ENCODE assay signal across 8 cellular contexts in genomic region chr10:60731134-60731883, GRCh38. TPM values are rescaled to one million over a fixed set of nuclear protein-coding genes. Genes with fewer than 3 reads are reported as not detected.
DNase-seq lines count a peak whose midpoint lies in the region; ATAC-seq lines count a peak whose summit lies in the region.

No MANE protein-coding gene starts in this region.

- H3K36me3 Mint-ChIP-seq in activated T-cell treated with anti-CD3 and anti-CD28 coated beads, Interleukin-2, amount 50 U/mL, for 72 hours (ENCODE audit: insufficient read depth in 2 of 2) = peaks cover 3 to 4% of the 10 kb centered on the region in 2 donors

- intact Hi-C loops in cardiac septum (cut with DNase I) = no loop called here

- peak overlapping the region; percentile 80 to 92 for H3K4me3 Mint-ChIP-seq in activated T-cell treated with anti-CD3 and anti-CD28 coated beads, Interleukin-2, amount 50 U/mL, for 72 hours

- no peaks in the 10 kb centered on the region for H3K27me3 ChIP-seq in mucosa of stomach (ENCODE audit: control insufficient read depth, insufficient read depth, low read length)

- H3K36me3 ChIP-seq in mucosa of stomach (ENCODE audit: control insufficient read depth, insufficient read depth, low read length) = no peaks in the 10 kb centered on the region

- H3K9me3 ChIP-seq in mucosa of stomach (ENCODE audit: control insufficient read depth, low read length) = no peaks in the 10 kb centered on the region

- H3K9me3 Mint-ChIP-seq in activated T-cell treated with anti-CD3 and anti-CD28 coated beads, Interleukin-2, amount 50 U/mL, for 72 hours = no peaks in the 10 kb centered on the region

- peak; percentile 68 for ATAC-seq in HG03108 (IDR thresholded peaks at IDR 0.05; ENCODE audit: unreplicated experiment)
- ATAC-seq in activated T-cell treated with anti-CD3 and anti-CD28 coated beads, Interleukin-2, amount 50 U/mL, for 72 hours (replicated peaks in 1 of 2) = peak; percentile 42 to 46

- no peaks in the 10 kb centered on the region for H3K27me3 Mint-ChIP-seq in activated T-cell treated with anti-CD3 and anti-CD28 coated beads, Interleukin-2, amount 50 U/mL, for 72 hours (ENCODE audit: low read depth)

- peaks cover 49% of the 10 kb centered on the region for H3K4me1 Mint-ChIP-seq in activated T-cell treated with anti-CD3 and anti-CD28 coated beads, Interleukin-2, amount 50 U/mL, for 72 hours (ENCODE audit: low read depth)

- H3K4me1 ChIP-seq in mucosa of stomach (ENCODE audit: control insufficient read depth, insufficient read depth, low read length) = peaks cover 18% of the 10 kb centered on the region

- peak overlapping the region; percentile 36 for H3K27ac Mint-ChIP-seq in activated T-cell treated with anti-CD3 and anti-CD28 coated beads, Interleukin-2, amount 50 U/mL, for 72 hours

- peak; percentile 22 for DNase-seq in stimulated activated CD4-positive, alpha-beta T cell treated with anti-CD3 and anti-CD28 coated beads, Interleukin-4, amount 100 ng/mL, for 24 hours
- no peak for DNase-seq in stimulated activated CD4-positive, alpha-beta T cell treated with anti-CD3 and anti-CD28 coated beads, Interleukin-12 subunit alpha, Interleukin-12 subunit beta, amount 100 ng/mL, for 4 hours
- DNase-seq in activated T-cell treated with anti-CD3 and anti-CD28 coated beads, Interleukin-2, amount 50 U/mL, for 72 hours = peak; percentile 21 to 28
- DNase-seq in NCI-H446 treated with DMSO at 0.1 percent for 48 hours (lab: John Stamatoyannopoulos, UW) (no peak), cardiac septum (ENCODE audit: low spot score) (no peak), SW 1271 (lab: John Stamatoyannopoulos, UW) (no peak)

- no peak overlapping the region for H3K4me3 ChIP-seq in mucosa of stomach (ENCODE audit: low read length)

- H3K9ac ChIP-seq in mucosa of stomach (ENCODE audit: low read length) = peak overlapping the region; percentile 83

RNA-seq across cellular contexts. Expression of gene CDK1, which starts 47.0 kb away (rescaled TPM):
- total RNA-seq in activated T-cell treated with anti-CD3 and anti-CD28 coated beads, Interleukin-2, amount 50 U/mL, for 72 hours = 100 to 1,000 TPM; 109 to 130 TPM
- 0.35 TPM for total RNA-seq in cardiac septum

Comparison
In these comparisons a context has a peak if more than half of its experiments do, and no peak if none do; other contexts are left out.
1. DNase-seq: peak in stimulated activated CD4-positive, alpha-beta T cell treated with anti-CD3 and anti-CD28 coated beads, Interleukin-4, amount 100 ng/mL, for 24 hours (single experiment) and activated T-cell treated with anti-CD3 and anti-CD28 coated beads, Interleukin-2, amount 50 U/mL, for 72 hours (2 of 2); none in stimulated activated CD4-positive, alpha-beta T cell treated with anti-CD3 and anti-CD28 coated beads, Interleukin-12 subunit alpha, Interleukin-12 subunit beta, amount 100 ng/mL, for 4 hours (single experiment), NCI-H446 treated with DMSO at 0.1 percent for 48 hours (single experiment), cardiac septum (single experiment) and SW 1271 (0 of 2).
2. RNA of gene CDK1, which starts 47.0 kb away (total RNA-seq): 109 to 130 TPM in activated T-cell treated with anti-CD3 and anti-CD28 coated beads, Interleukin-2, amount 50 U/mL, for 72 hours; 0.35 TPM in cardiac septum (single experiment); every median in the first group is over 10 times any median in the second.